1 cellular context compared by ENCODE assay signal in genomic region chr7:142414915-142415314, GRCh38.
TF ChIP-seq lines count a peak whose summit lies in the region.

No MANE protein-coding gene starts in this region.

TF ChIP-seq in H1, 55 proteins besides CTCF, POLR2A, EP300 and RAD21:
- TF ChIP-seq SAP30 (IDR thresholded peaks at IDR 0.05; ENCODE audit: insufficient read depth, insufficient replicate concordance, low read length) (no peak), CTBP2 (IDR thresholded peaks at IDR 0.05; ENCODE audit: borderline replicate concordance, insufficient read depth, insufficient read length, low read length) (no peak), NRF1 (IDR thresholded peaks at IDR 0.05; ENCODE audit: low read depth, low read length) (no peak), ZNF274 (IDR thresholded peaks at IDR 0.05; ENCODE audit: borderline replicate concordance, extremely low read depth, low read length) (no peak), USF2 (IDR thresholded peaks at IDR 0.05; ENCODE audit: low read length) (no peak), HDAC2 (IDR thresholded peaks at IDR 0.05; ENCODE audit: borderline replicate concordance in 1 of 2, low read depth in 2 of 2, low read length in 2 of 2) (no peak), BRCA1 (IDR thresholded peaks at IDR 0.05; ENCODE audit: low read depth, low read length) (no peak)
